Comparison of ENCODE assay signal across 22 cellular contexts in genomic region chr15:87959658-87960057, GRCh38.
DNase-seq lines count a peak whose midpoint lies in the region; ATAC-seq and TF ChIP-seq lines count a peak whose summit lies in the region.
"Had no signal": no experiment of that assay in that cellular context is flagged by ENCODE, and none has a peak within 500 bp of the region (broad histone marks: within the 10 kb centered on the region; RNA-seq: fewer than 3 reads in every experiment).

No MANE protein-coding gene starts in this region.

- intact Hi-C loops in gastrocnemius medialis (cut with DNase I; ENCODE audit: low total_unique reads), result no loop called here

- H3K27me3 ChIP-seq in mesenchymal stem cell (ENCODE audit: control insufficient read depth in 1 of 2, insufficient read depth in 1 of 2, low read length in 2 of 2) (peaks cover 0 to 23% of the 10 kb centered on the region in 2 experiments), gastrocnemius medialis (no peaks in the 10 kb centered on the region), H7 (ENCODE audit: control insufficient read depth, insufficient read depth, low read length) (no peaks in the 10 kb centered on the region), mesendoderm (ENCODE audit: insufficient read depth, low read length, poor library complexity) (no peaks in the 10 kb centered on the region)
- H3K27me3 ChIP-seq: BE2C; BLaER1 treated with 17β-estradiol and CSF1 and Interleukin-3, amounts not matched to agents 10 nM and 100 nM had no signal

- H3K4ac ChIP-seq in mesenchymal stem cell (ENCODE audit: low read depth in 1 of 2, low read length in 2 of 2), result no peak overlapping the region
- H3K4ac ChIP-seq in mesendoderm (ENCODE audit: low read depth, low read length), result no peak overlapping the region

- 82% methylated on average over 4 of the region's 4 CpGs for WGBS in mesenchymal stem cell
- no CpG with 5 or more reads among the region's 4 CpGs for WGBS in mesendoderm (ENCODE audit: extremely low coverage, insufficient coverage, low lambda C conversion rate)

- no peak overlapping the region for H3K9ac ChIP-seq in mesenchymal stem cell (ENCODE audit: low read length)
- H3K9ac ChIP-seq in mesendoderm (ENCODE audit: low read length), result no peak overlapping the region
- H3K9ac ChIP-seq: BLaER1 treated with 17β-estradiol and CSF1 and Interleukin-3, amounts not matched to agents 10 nM and 100 nM; GM23248 had no signal

- H2BK120ac ChIP-seq in mesenchymal stem cell (ENCODE audit: low read depth, low read length) (no peak overlapping the region), mesendoderm (ENCODE audit: low read depth, low read length) (no peak overlapping the region)

- in situ Hi-C loops in G401 (cut with HindIII; ENCODE audit: low sequenced_read_pairs) (no loop called here), gastrocnemius medialis (cut with MboI; ENCODE audit: low sequenced_read_pairs in 4 of 4) (no loop called here)

- H3K4me3 ChIP-seq in mesenchymal stem cell (ENCODE audit: insufficient read depth in 1 of 2, low read depth in 1 of 2, low read length in 2 of 2) (no peak overlapping the region), gastrocnemius medialis (no peak overlapping the region), H7 (ENCODE audit: insufficient read depth, low read depth, low read length) (no peak overlapping the region), mesendoderm (ENCODE audit: low read length) (no peak overlapping the region)
- H3K4me3 ChIP-seq: A549; BLaER1 treated with 17β-estradiol and CSF1 and Interleukin-3, amounts not matched to agents 10 nM and 100 nM; GM23248 had no signal

- H2AK5ac ChIP-seq in mesenchymal stem cell (ENCODE audit: low read length, severe bottlenecking) (no peak overlapping the region), mesendoderm (ENCODE audit: low read length) (no peak overlapping the region)

- H2BK15ac ChIP-seq in mesenchymal stem cell (ENCODE audit: low read depth, poor library complexity, severe bottlenecking) (no peak overlapping the region), mesendoderm (replicated peaks; ENCODE audit: low read depth) (no peak overlapping the region)

- H3K4me1 ChIP-seq in mesenchymal stem cell (ENCODE audit: control insufficient read depth, insufficient read depth, low read depth, low read length) (no peaks in the 10 kb centered on the region), gastrocnemius medialis (peaks cover 6 to 10% of the 10 kb centered on the region in 2 donors), mesendoderm (ENCODE audit: control insufficient read depth, low read depth, low read length) (peaks cover 7% of the 10 kb centered on the region)
- H3K4me1 ChIP-seq: A549; BE2C; BLaER1 treated with 17β-estradiol and CSF1 and Interleukin-3, amounts not matched to agents 10 nM and 100 nM had no signal

- H3K9me3 ChIP-seq in mesenchymal stem cell (ENCODE audit: control insufficient read depth, low read length) (no peaks in the 10 kb centered on the region), gastrocnemius medialis (no peaks in the 10 kb centered on the region)
- H3K9me3 ChIP-seq: A549; BE2C; BLaER1 treated with 17β-estradiol and CSF1 and Interleukin-3, amounts not matched to agents 10 nM and 100 nM had no signal

- H3K23ac ChIP-seq in mesenchymal stem cell (ENCODE audit: low read length in 2 of 2) (no peak overlapping the region), mesendoderm (ENCODE audit: low read length) (no peak overlapping the region)

- no peak overlapping the region for H4K91ac ChIP-seq in mesenchymal stem cell (ENCODE audit: low read length)

- no peak overlapping the region for H2AFZ ChIP-seq in mesenchymal stem cell (ENCODE audit: low read depth, low read length)
- H2AFZ ChIP-seq: GM23248 had no signal

- no peak for TF ChIP-seq CTCF in gastrocnemius medialis (IDR thresholded peaks at IDR 0.05 in 4 of 5, conservative IDR thresholded peaks at IDR 0.05 in 1 of 5)

- no peak overlapping the region for H4K5ac ChIP-seq in mesendoderm (ENCODE audit: low read length)

- no peak overlapping the region for H2BK12ac ChIP-seq in mesenchymal stem cell (ENCODE audit: low read length in 2 of 2)

- H3K27ac ChIP-seq in mesenchymal stem cell (ENCODE audit: low read length, poor library complexity, severe bottlenecking) (no peak overlapping the region), gastrocnemius medialis (no peak overlapping the region), mesendoderm (ENCODE audit: low read depth, low read length) (no peak overlapping the region)
- H3K27ac ChIP-seq: A549; BLaER1 treated with 17β-estradiol and CSF1 and Interleukin-3, amounts not matched to agents 10 nM and 100 nM; GM23248 had no signal

- H3K79me1 ChIP-seq in mesenchymal stem cell (replicated peaks; ENCODE audit: low read length, poor library complexity, severe bottlenecking), result no peaks in the 10 kb centered on the region
- H3K79me1 ChIP-seq in mesendoderm (ENCODE audit: low read length), result no peaks in the 10 kb centered on the region

- no peak for TF ChIP-seq POLR2A in gastrocnemius medialis (IDR thresholded peaks at IDR 0.05)

- H4K8ac ChIP-seq in mesenchymal stem cell (ENCODE audit: low read length) (no peak overlapping the region), mesendoderm (ENCODE audit: low read depth, low read length) (no peak overlapping the region)

- H3K18ac ChIP-seq in mesenchymal stem cell (ENCODE audit: low read depth in 1 of 2, low read length in 2 of 2) (no peak overlapping the region), mesendoderm (ENCODE audit: low read length) (no peak overlapping the region)

- no peak overlapping the region for H3K56ac ChIP-seq in mesendoderm (ENCODE audit: low read length)

- peak; percentile 66 for DNase-seq in G401 (ENCODE audit: low spot score)
- peak; percentile 52 for DNase-seq in cerebellum (ENCODE audit: low spot score)
- no peak for DNase-seq in mesenchymal stem cell
- DNase-seq in gastrocnemius medialis, result no peak
- DNase-seq in H7, result no peak
- no peak for DNase-seq in NCI-H2171 treated with DMSO at 0.1 percent for 48 hours (lab: John Stamatoyannopoulos, UW)
- DNase-seq in mesendoderm, result no peak
- DNase-seq: 8988T; ACHN; AML-193; BE2C; CD4-positive, alpha-beta T cell; CD8-positive, alpha-beta memory T cell; DMS 273 treated with DMSO at 0.1 percent for 48 hours; DMS79; EL; GF-D8 had no signal

- no peak overlapping the region for H3K4me2 ChIP-seq in mesenchymal stem cell (ENCODE audit: low read length, poor library complexity, severe bottlenecking)
- no peak overlapping the region for H3K4me2 ChIP-seq in mesendoderm (ENCODE audit: low read length)
- H3K4me2 ChIP-seq: A549; BLaER1 treated with 17β-estradiol and CSF1 and Interleukin-3, amounts not matched to agents 10 nM and 100 nM had no signal

- H2BK5ac ChIP-seq in mesenchymal stem cell (ENCODE audit: low read depth, low read length, poor library complexity, severe bottlenecking) (peak overlapping the region; percentile 49), mesendoderm (ENCODE audit: low read length) (no peak overlapping the region)

- no peaks in the 10 kb centered on the region for H3K79me2 ChIP-seq in mesendoderm (ENCODE audit: control insufficient read depth, insufficient read depth, low read length)

- no peak overlapping the region for H3K14ac ChIP-seq in mesenchymal stem cell (ENCODE audit: low read length in 2 of 2)

- no peaks in the 10 kb centered on the region for H3K36me3 ChIP-seq in mesenchymal stem cell (ENCODE audit: control insufficient read depth in 1 of 2, insufficient read depth in 2 of 2, low read depth in 1 of 2, low read length in 2 of 2)
- no peaks in the 10 kb centered on the region for H3K36me3 ChIP-seq in gastrocnemius medialis
- no peaks in the 10 kb centered on the region for H3K36me3 ChIP-seq in H7 (replicated peaks; ENCODE audit: control insufficient read depth, insufficient read depth, low read length)
- H3K36me3 ChIP-seq in mesendoderm (ENCODE audit: control insufficient read depth, insufficient read depth, low read length), result no peaks in the 10 kb centered on the region
- H3K36me3 ChIP-seq: BE2C; BLaER1 treated with 17β-estradiol and CSF1 and Interleukin-3, amounts not matched to agents 10 nM and 100 nM had no signal

- ATAC-seq in gastrocnemius medialis (peak; percentile 51 to 53), GM18502 (IDR thresholded peaks at IDR 0.05; ENCODE audit: poor library complexity, unreplicated experiment) (no peak)
- ATAC-seq: HCT116 had no signal

Comparison
In these comparisons a context has a peak if more than half of its experiments do, and no peak if none do; other contexts are left out.
1. DNase-seq: peak in G401 (single experiment) and cerebellum (single experiment); none in mesenchymal stem cell (single experiment), gastrocnemius medialis (0 of 2), H7 (single experiment), NCI-H2171 treated with DMSO at 0.1 percent for 48 hours (single experiment) and mesendoderm (single experiment).